In genomic region chr12:6886206-6886999, GRCh38 we compare ENCODE assay signal across 1 cellular context.
TF ChIP-seq lines count a peak whose summit lies in the region.

No MANE protein-coding gene starts in this region.

TF ChIP-seq in A549, 52 proteins besides CTCF, POLR2A, EP300 and RAD21:
- TF ChIP-seq FOXS1 (CRISPR knock-in tag; IDR thresholded peaks at IDR 0.05) (peak; percentile 97; the same call in 1 of the 2 replicates), ZNF302 (CRISPR knock-in tag; IDR thresholded peaks at IDR 0.05) (peak; percentile 98), HOXB5 (CRISPR knock-in tag; IDR thresholded peaks at IDR 0.05) (peak; percentile 97), HEYL (CRISPR knock-in tag; IDR thresholded peaks at IDR 0.05) (peak; percentile 99), HOXB13 (CRISPR knock-in tag; IDR thresholded peaks at IDR 0.05; ENCODE audit: low read depth) (peak; percentile 94), EHF (CRISPR knock-in tag; IDR thresholded peaks at IDR 0.05) (peak; percentile 98), MAX (IDR thresholded peaks at IDR 0.05) (peak; percentile 51; the same call in 1 of the 2 replicates), ZSCAN20 (CRISPR knock-in tag; IDR thresholded peaks at IDR 0.05) (peak; percentile 100), ATOH8 (CRISPR knock-in tag; IDR thresholded peaks at IDR 0.05; ENCODE audit: low read depth) (peak; percentile 79; the same call in 1 of the 2 replicates), NPAS2 (CRISPR knock-in tag; IDR thresholded peaks at IDR 0.05; ENCODE audit: borderline replicate concordance) (peak; percentile 87)
